15 cellular contexts compared by ENCODE assay signal in the genomic region with DNA sequence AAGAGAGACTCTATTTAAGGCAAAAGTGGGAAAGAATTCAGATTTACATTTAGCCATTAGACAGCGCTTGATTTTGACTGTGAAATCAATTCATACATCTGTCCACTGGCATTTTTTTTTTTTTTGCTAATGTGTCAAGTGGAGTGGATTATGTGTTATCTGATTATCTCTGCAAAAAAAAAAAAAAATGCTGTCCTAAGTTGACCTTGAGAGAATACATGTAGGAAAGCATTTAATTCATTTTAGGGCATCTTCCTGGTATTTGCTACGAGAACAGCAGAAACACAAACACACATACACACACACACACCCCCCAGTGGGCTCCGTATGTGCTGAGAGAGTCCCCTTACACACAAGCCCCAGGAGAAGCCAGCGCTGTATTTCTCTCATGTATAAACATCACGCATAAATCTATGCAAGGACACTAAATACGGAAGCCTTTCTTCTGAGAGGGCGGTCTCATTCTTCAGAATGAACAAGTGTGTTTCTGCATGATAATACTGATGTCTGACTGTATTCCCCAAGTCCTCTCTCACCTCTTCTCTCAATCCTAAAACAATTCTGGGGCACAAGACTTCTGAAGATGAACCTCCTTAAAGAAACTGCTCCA.
DNase-seq lines count a peak whose midpoint lies in the region; ATAC-seq and TF ChIP-seq lines count a peak whose summit lies in the region.
"Had no signal": no experiment of that assay in that cellular context is flagged by ENCODE, and none has a peak within 500 bp of the region (broad histone marks: within the 10 kb centered on the region; RNA-seq: fewer than 3 reads in every experiment).

No MANE protein-coding gene starts in this region.

- H3K9me2 ChIP-seq in Karpas-422 (replicated peaks; ENCODE audit: insufficient read depth, low read length) = no peaks in the 10 kb centered on the region

- H2AFZ ChIP-seq in Karpas-422 (ENCODE audit: low read length) = no peak overlapping the region
- peak overlapping the region; percentile 38 for H2AFZ ChIP-seq in parathyroid adenoma

- H3K9ac ChIP-seq in Karpas-422 (ENCODE audit: low read length) (no peak overlapping the region), parathyroid adenoma (no peak overlapping the region)

- no peaks in the 10 kb centered on the region for H4K20me1 ChIP-seq in Karpas-422 (ENCODE audit: insufficient read depth, low read depth, low read length)

- H3K4me2 ChIP-seq in Karpas-422 (ENCODE audit: low read depth, low read length, poor library complexity, severe bottlenecking) (peak overlapping the region; percentile 36), parathyroid adenoma (ENCODE audit: low read length) (no peak overlapping the region)

- no peak for TF ChIP-seq POLR2A in right lobe of liver (IDR thresholded peaks at IDR 0.05)

- intact Hi-C loops in right lobe of liver (cut with DNase I) = no loop called here

- ATAC-seq in right lobe of liver = no peak
- ATAC-seq: CD8-positive, alpha-beta T cell; HCT116 had no signal

- no peak for DNase-seq in Karpas-422
- no peak for DNase-seq in WERI-Rb-1
- no peak for DNase-seq in inferior parietal cortex (ENCODE audit: extremely low spot score)
- no peak for DNase-seq in right lobe of liver
- no peak for DNase-seq in Ammon's horn (ENCODE audit: low spot score)
- no peak for DNase-seq in GF-D8 (lab: John Stamatoyannopoulos, UW)
- DNase-seq: CD8-positive, alpha-beta T cell; COR-L47; DMS153; DMS79 treated with DMSO at 0.1 percent for 48 hours; EL; GDM1 had no signal

- H3K27me3 ChIP-seq in Karpas-422 (ENCODE audit: low read length) (no peaks in the 10 kb centered on the region), WERI-Rb-1 (ENCODE audit: insufficient read depth, low read depth, severe bottlenecking) (no peaks in the 10 kb centered on the region), parathyroid adenoma (ENCODE audit: control insufficient read depth, insufficient read depth, low read length) (no peaks in the 10 kb centered on the region), right lobe of liver (no peaks in the 10 kb centered on the region)

- TF ChIP-seq CTCF in WERI-Rb-1 (IDR thresholded peaks at IDR 0.05; ENCODE audit: low read depth, low read length) (no peak), parathyroid adenoma (IDR thresholded peaks at IDR 0.05) (no peak), right lobe of liver (IDR thresholded peaks at IDR 0.05) (no peak)

- 86% methylated on average over 7 of the region's 7 CpGs for WGBS in right lobe of liver (ENCODE audit: insufficient coverage, low coverage, low lambda C conversion rate, missing lambda C conversion rate)

- H3K27ac ChIP-seq in Karpas-422 (ENCODE audit: low read length) = no peak overlapping the region
- peak overlapping the region; percentile 68 for H3K27ac ChIP-seq in WERI-Rb-1
- H3K27ac ChIP-seq in parathyroid adenoma = peak overlapping the region; percentile 24
- H3K27ac ChIP-seq in right lobe of liver = no peak overlapping the region
- H3K27ac ChIP-seq: HL-60 had no signal

- no peaks in the 10 kb centered on the region for H3K9me3 ChIP-seq in Karpas-422 (ENCODE audit: low read length)
- H3K9me3 ChIP-seq in WERI-Rb-1 (ENCODE audit: severe bottlenecking) = no peaks in the 10 kb centered on the region
- H3K9me3 ChIP-seq in parathyroid adenoma (ENCODE audit: control insufficient read depth, low read length) = no peaks in the 10 kb centered on the region
- no peaks in the 10 kb centered on the region for H3K9me3 ChIP-seq in right lobe of liver

- no peak overlapping the region for H3K4me3 ChIP-seq in Karpas-422 (ENCODE audit: low read length)
- no peak overlapping the region for H3K4me3 ChIP-seq in WERI-Rb-1 (ENCODE audit: low read depth, low read length)
- H3K4me3 ChIP-seq in parathyroid adenoma (ENCODE audit: low read depth, low read length) = no peak overlapping the region
- H3K4me3 ChIP-seq in right lobe of liver = no peak overlapping the region

- H3K36me3 ChIP-seq in Karpas-422 (ENCODE audit: insufficient read depth, low read length) = no peaks in the 10 kb centered on the region
- H3K36me3 ChIP-seq in WERI-Rb-1 = no peaks in the 10 kb centered on the region
- H3K36me3 ChIP-seq in parathyroid adenoma (ENCODE audit: control insufficient read depth, insufficient read depth, low read length) = no peaks in the 10 kb centered on the region
- H3K36me3 ChIP-seq in right lobe of liver = no peaks in the 10 kb centered on the region

- H3K79me2 ChIP-seq in Karpas-422 (ENCODE audit: low read length) (no peaks in the 10 kb centered on the region), parathyroid adenoma (no peaks in the 10 kb centered on the region)

- H3K4me1 ChIP-seq in Karpas-422 (ENCODE audit: low read length) = peaks cover 25% of the 10 kb centered on the region
- H3K4me1 ChIP-seq in parathyroid adenoma = peaks cover 18% of the 10 kb centered on the region
- no peaks in the 10 kb centered on the region for H3K4me1 ChIP-seq in right lobe of liver

Comparison
In these comparisons a context has a peak if more than half of its experiments do, and no peak if none do; other contexts are left out.
1. H3K27ac ChIP-seq: peak in WERI-Rb-1 (single experiment) and parathyroid adenoma (single experiment); none in Karpas-422 (single experiment) and right lobe of liver (0 of 3).